ENCODE assay signal across 9 cellular contexts in the genomic region with DNA sequence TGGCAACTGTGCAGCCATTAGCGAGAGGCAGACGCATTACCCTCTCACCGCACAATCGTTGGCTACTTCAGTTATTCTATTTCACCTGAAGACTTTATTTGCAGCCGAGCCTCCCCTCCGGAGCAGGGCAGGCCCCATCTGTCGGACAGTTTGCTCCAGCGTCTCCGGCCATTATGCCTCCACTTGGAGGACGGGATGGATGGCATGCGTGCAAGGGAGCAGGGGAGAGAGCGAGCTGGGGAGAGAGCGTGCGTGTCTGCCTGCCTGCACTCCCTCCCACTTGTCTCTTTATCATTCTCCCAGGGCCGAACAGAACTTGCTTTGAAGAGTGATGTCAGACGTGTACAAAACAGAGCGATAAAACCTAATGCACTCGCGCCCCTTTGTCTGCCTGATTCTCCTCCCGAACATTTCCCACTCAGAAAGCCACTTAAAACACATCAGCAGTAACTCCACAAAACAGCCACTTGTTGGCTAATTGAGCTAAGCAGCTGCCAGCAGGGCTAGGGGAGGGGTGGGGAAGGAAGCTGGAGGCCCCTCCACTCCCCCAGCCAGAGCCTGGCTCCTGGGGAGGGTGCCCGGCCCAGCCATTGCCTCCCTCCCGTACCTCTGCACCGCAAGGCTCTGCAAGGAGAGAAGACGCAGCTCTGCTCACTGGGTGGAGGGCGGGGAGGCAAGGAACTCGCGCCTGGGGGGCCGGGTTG. TPM values are rescaled to one million over a fixed set of nuclear protein-coding genes. Genes with fewer than 3 reads are reported as not detected.
DNase-seq lines count a peak whose midpoint lies in the region; ATAC-seq, FAIRE-seq and TF ChIP-seq lines count a peak whose summit lies in the region.
"Had no signal": no experiment of that assay in that cellular context is flagged by ENCODE, and none has a peak within 500 bp of the region (broad histone marks: within the 10 kb centered on the region; RNA-seq: fewer than 3 reads in every experiment).

No MANE protein-coding gene starts in this region.

- no peak overlapping the region for H3K23ac ChIP-seq in neuronal stem cell (ENCODE audit: low read depth, low read length, poor library complexity)

- no peaks in the 10 kb centered on the region for H3K9me3 ChIP-seq in fibroblast of lung (ENCODE audit: control insufficient read depth, insufficient read depth, low read depth, low read length)
- H3K9me3 ChIP-seq in neuronal stem cell (replicated peaks in 1 of 2; ENCODE audit: control insufficient read depth in 2 of 2, insufficient read depth in 1 of 2, low read depth in 1 of 2, low read length in 2 of 2): no peaks in the 10 kb centered on the region
- H3K9me3 ChIP-seq in kidney (ENCODE audit: control insufficient read depth in 1 of 2, low read length in 2 of 2): no peaks in the 10 kb centered on the region

- H4K20me1 ChIP-seq in fibroblast of lung (ENCODE audit: control insufficient read depth, extremely low read depth, insufficient read depth, low read length): no peaks in the 10 kb centered on the region

- TF ChIP-seq CTCF in fibroblast of lung (conservative IDR thresholded peaks at IDR 0.05 in 1 of 2, IDR thresholded peaks at IDR 0.05 in 1 of 2; ENCODE audit: low read depth in 1 of 2, low read length in 2 of 2) (no peak), kidney (IDR thresholded peaks at IDR 0.05; ENCODE audit: borderline replicate concordance, extremely low read depth, insufficient read depth) (no peak)

- intact Hi-C loops in kidney (cut with DNase I): no loop called here

- H3K79me1 ChIP-seq in neuronal stem cell (ENCODE audit: low read depth, low read length): no peaks in the 10 kb centered on the region

- ATAC-seq in SK-N-SH treated with all-trans-retinoic acid at 6 μM for 48 hours: no peak
- no peak for ATAC-seq in GM19324 (IDR thresholded peaks at IDR 0.05; ENCODE audit: low FRiP score, unreplicated experiment)

- H3K18ac ChIP-seq in neuronal stem cell (ENCODE audit: low read length): peak overlapping the region; percentile 89

- no peak overlapping the region for H2BK12ac ChIP-seq in neuronal stem cell (ENCODE audit: low read length)

- FAIRE-seq in kidney (lab: Jason Lieb, UNC): no peak
- FAIRE-seq: colon had no signal

- H3K4me3 ChIP-seq in fibroblast of lung (replicated peaks in 1 of 4; ENCODE audit: control extremely low read depth in 1 of 4, insufficient read depth in 1 of 4, low read depth in 3 of 4, low read length in 4 of 4) (peak overlapping the region in 1 of 4 experiments; percentile 32), neuronal stem cell (ENCODE audit: low read length in 2 of 2) (peak overlapping the region; percentile 4 to 25), kidney (ENCODE audit: low read length in 2 of 2) (no peak overlapping the region)

- no peak overlapping the region for H3K27ac ChIP-seq in fibroblast of lung (ENCODE audit: insufficient read depth, low read length)
- peak overlapping the region; percentile 21 for H3K27ac ChIP-seq in neuronal stem cell (replicated peaks; ENCODE audit: low read length)
- no peak overlapping the region for H3K27ac ChIP-seq in kidney (ENCODE audit: low read depth in 2 of 2, low read length in 2 of 2)

- peak overlapping the region; percentile 58 for H2BK120ac ChIP-seq in neuronal stem cell (ENCODE audit: low read depth, low read length)

- WGBS in neuronal stem cell (ENCODE audit: extremely low coverage in 2 of 2, insufficient read length in 2 of 2, insufficient replicate concordance in 1 of 2), 2 donors: no CpG with 5 or more reads among the region's 28 CpGs

- H3K27me3 ChIP-seq in fibroblast of lung (ENCODE audit: control insufficient read depth, insufficient read depth, low read length) (no peaks in the 10 kb centered on the region), neuronal stem cell (ENCODE audit: control insufficient read depth in 3 of 3, insufficient read depth in 3 of 3, low read depth in 1 of 3, low read length in 3 of 3) (peaks cover 0 to 52% (median 13%) of the 10 kb centered on the region in 3 experiments)

- no peak overlapping the region for H4K91ac ChIP-seq in neuronal stem cell (ENCODE audit: low read depth, low read length, poor library complexity)

- H3K79me2 ChIP-seq in fibroblast of lung (ENCODE audit: control insufficient read depth, insufficient read depth, low read length): no peaks in the 10 kb centered on the region

- no peak overlapping the region for H3K9ac ChIP-seq in fibroblast of lung (ENCODE audit: insufficient read depth, low read length)
- H3K9ac ChIP-seq in neuronal stem cell (ENCODE audit: low read depth, low read length, poor library complexity): no peak overlapping the region
- no peak overlapping the region for H3K9ac ChIP-seq in kidney (ENCODE audit: low read length in 2 of 2)

- H2AK5ac ChIP-seq in neuronal stem cell (ENCODE audit: low read depth, low read length): peak overlapping the region; percentile 68

- H2BK15ac ChIP-seq in neuronal stem cell (ENCODE audit: low read length): peak overlapping the region; percentile 57

- H2BK5ac ChIP-seq in neuronal stem cell (ENCODE audit: low read length): no peak overlapping the region

- peak overlapping the region; percentile 55 for H4K8ac ChIP-seq in neuronal stem cell (ENCODE audit: low read depth, low read length)

- H3K4me2 ChIP-seq in fibroblast of lung (ENCODE audit: extremely low read depth, insufficient read depth, low read length) (peak overlapping the region; percentile 87), neuronal stem cell (ENCODE audit: insufficient read depth, low read length, poor library complexity, severe bottlenecking) (peak overlapping the region; percentile 28)

- H3K14ac ChIP-seq in neuronal stem cell (ENCODE audit: low read length): peak overlapping the region; percentile 59

- peak; percentile 74 for DNase-seq in GM03348 (ENCODE audit: low spot score)
- peak; percentile 93 to 98 for DNase-seq in NCI-H524 (lab: John Stamatoyannopoulos, UW)
- DNase-seq in fibroblast of lung (ENCODE audit: low read depth in 2 of 2): peak; percentile 31 to 52
- no peak for DNase-seq in neuronal stem cell (ENCODE audit: low spot score)
- DNase-seq in kidney: no peak
- no peak for DNase-seq in DMS114 treated with DMSO at 0.1 percent for 48 hours (lab: John Stamatoyannopoulos, UW; ENCODE audit: unreplicated experiment)

- H2AFZ ChIP-seq in fibroblast of lung (ENCODE audit: low read length) (peak overlapping the region; percentile 40), neuronal stem cell (ENCODE audit: low read length) (peak overlapping the region; percentile 98)

- no peaks in the 10 kb centered on the region for H3K36me3 ChIP-seq in fibroblast of lung (ENCODE audit: control insufficient read depth, insufficient read depth, low read length)
- H3K36me3 ChIP-seq in neuronal stem cell (replicated peaks in 1 of 2; ENCODE audit: control insufficient read depth in 2 of 2, insufficient read depth in 2 of 2, low read length in 2 of 2): no peaks in the 10 kb centered on the region
- H3K36me3 ChIP-seq in kidney (ENCODE audit: control insufficient read depth in 1 of 2, insufficient read depth in 2 of 2, low read length in 2 of 2): no peaks in the 10 kb centered on the region

- H3K4me1 ChIP-seq in fibroblast of lung (ENCODE audit: control insufficient read depth, extremely low read depth, insufficient read depth, low read length): peaks cover 4% of the 10 kb centered on the region
- H3K4me1 ChIP-seq in neuronal stem cell (ENCODE audit: control insufficient read depth in 2 of 2, insufficient read depth in 1 of 2, low read depth in 1 of 2, low read length in 2 of 2): peaks cover 9 to 13% of the 10 kb centered on the region in 2 donors
- peaks cover 0 to 6% of the 10 kb centered on the region in 2 donors for H3K4me1 ChIP-seq in kidney (ENCODE audit: control insufficient read depth in 1 of 2, insufficient read depth in 1 of 2, low read depth in 1 of 2, low read length in 2 of 2)

- no peak overlapping the region for H3K4ac ChIP-seq in neuronal stem cell (ENCODE audit: low read length)

TF ChIP-seq in SK-N-SH treated with all-trans-retinoic acid at 6 μM for 48 hours, 23 proteins besides CTCF, POLR2A, EP300 and RAD21 (continues in another document):
- no peak for TF ChIP-seq GLIS3 (CRISPR knock-in tag; IDR thresholded peaks at IDR 0.05)
- TF ChIP-seq, protein P1, sequence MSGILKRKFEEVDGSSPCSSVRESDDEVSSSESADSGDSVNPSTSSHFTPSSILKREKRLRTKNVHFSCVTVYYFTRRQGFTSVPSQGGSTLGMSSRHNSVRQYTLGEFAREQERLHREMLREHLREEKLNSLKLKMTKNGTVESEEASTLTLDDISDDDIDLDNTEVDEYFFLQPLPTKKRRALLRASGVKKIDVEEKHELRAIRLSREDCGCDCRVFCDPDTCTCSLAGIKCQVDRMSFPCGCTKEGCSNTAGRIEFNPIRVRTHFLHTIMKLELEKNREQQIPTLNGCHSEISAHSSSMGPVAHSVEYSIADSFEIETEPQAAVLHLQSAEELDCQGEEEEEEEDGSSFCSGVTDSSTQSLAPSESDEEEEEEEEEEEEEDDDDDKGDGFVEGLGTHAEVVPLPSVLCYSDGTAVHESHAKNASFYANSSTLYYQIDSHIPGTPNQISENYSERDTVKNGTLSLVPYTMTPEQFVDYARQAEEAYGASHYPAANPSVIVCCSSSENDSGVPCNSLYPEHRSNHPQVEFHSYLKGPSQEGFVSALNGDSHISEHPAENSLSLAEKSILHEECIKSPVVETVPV (CRISPR knock-in tag; IDR thresholded peaks at IDR 0.05): no peak
- no peak for TF ChIP-seq OSR1 (CRISPR knock-in tag; IDR thresholded peaks at IDR 0.05)
- TF ChIP-seq, protein P2, sequence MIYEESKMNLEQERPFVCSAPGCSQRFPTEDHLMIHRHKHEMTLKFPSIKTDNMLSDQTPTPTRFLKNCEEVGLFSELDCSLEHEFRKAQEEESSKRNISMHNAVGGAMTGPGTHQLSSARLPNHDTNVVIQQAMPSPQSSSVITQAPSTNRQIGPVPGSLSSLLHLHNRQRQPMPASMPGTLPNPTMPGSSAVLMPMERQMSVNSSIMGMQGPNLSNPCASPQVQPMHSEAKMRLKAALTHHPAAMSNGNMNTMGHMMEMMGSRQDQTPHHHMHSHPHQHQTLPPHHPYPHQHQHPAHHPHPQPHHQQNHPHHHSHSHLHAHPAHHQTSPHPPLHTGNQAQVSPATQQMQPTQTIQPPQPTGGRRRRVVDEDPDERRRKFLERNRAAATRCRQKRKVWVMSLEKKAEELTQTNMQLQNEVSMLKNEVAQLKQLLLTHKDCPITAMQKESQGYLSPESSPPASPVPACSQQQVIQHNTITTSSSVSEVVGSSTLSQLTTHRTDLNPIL (CRISPR knock-in tag; IDR thresholded peaks at IDR 0.05; ENCODE audit: low read depth): no peak

RNA-seq across cellular contexts. Expression of gene FUBP3, which starts 43.4 kb away (rescaled TPM):
- total RNA-seq in fibroblast of lung: 33.6 and 36.2 TPM in 2 replicates
- polyA plus RNA-seq in fibroblast of lung: 35.7 and 43.2 TPM in 2 replicates
- 41.4 and 45.2 TPM in 2 replicates for polyA plus RNA-seq in fibroblast of lung (2012)
- 7.5 and 10.4 TPM in 2 replicates for polyA minus RNA-seq in fibroblast of lung (ENCODE audit: low replicate concordance)
- 34.2 TPM for polyA plus RNA-seq in neuronal stem cell (2013, experiment 1 of 2)
- polyA plus RNA-seq in neuronal stem cell (2013, experiment 2 of 2): 35.1 TPM
- 44.1 TPM for total RNA-seq in kidney
- 19.4 TPM for polyA plus RNA-seq in kidney (ENCODE audit: insufficient read depth, low read depth, low replicate concordance)

Comparison
In these comparisons a context has a peak if more than half of its experiments do, and no peak if none do; other contexts are left out.
1. DNase-seq: peak in GM03348 (single experiment), NCI-H524 (2 of 2) and fibroblast of lung (2 of 2); none in neuronal stem cell (single experiment), kidney (single experiment) and DMS114 treated with DMSO at 0.1 percent for 48 hours (single experiment).
2. H3K4me3 ChIP-seq: peak in neuronal stem cell (2 of 2); none in kidney (0 of 2).